ENCODE assay signal across 8 cellular contexts in genomic region chr10:77531441-77532001, GRCh38.
A peak's percentile ranks its signal among the peaks of the same experiment; 100 is the strongest.
DNase-seq lines count a peak whose midpoint lies in the region; ATAC-seq and TF ChIP-seq lines count a peak whose summit lies in the region.

No MANE protein-coding gene starts in this region.

- no peaks in the 10 kb centered on the region for H3K9me3 ChIP-seq in neural progenitor cell (ENCODE audit: low read depth)
- no peaks in the 10 kb centered on the region for H3K9me3 ChIP-seq in CD8-positive, alpha-beta T cell (ENCODE audit: low read length)

- peaks cover 45% of the 10 kb centered on the region for H3K4me1 Mint-ChIP-seq in neural progenitor cell
- no peaks in the 10 kb centered on the region for H3K4me1 Mint-ChIP-seq in CD8-positive, alpha-beta T cell (ENCODE audit: low read depth)

- no peak overlapping the region for H3K27ac Mint-ChIP-seq in neural progenitor cell
- no peak overlapping the region for H3K27ac Mint-ChIP-seq in CD8-positive, alpha-beta T cell

- no peak overlapping the region for H3K4me3 Mint-ChIP-seq in neural progenitor cell
- H3K4me3 Mint-ChIP-seq in CD8-positive, alpha-beta T cell = no peak overlapping the region

- POLR2A ChIA-PET in CD8-positive, alpha-beta T cell (lab: Charles Lee) = no interaction called here

- CTCF ChIA-PET in CD8-positive, alpha-beta T cell (lab: Charles Lee) = interaction anchor here (1.4 kb wide), 1 partner anchor 281 kb away, joined by 3 read pairs; no protein-coding TSS in a partner anchor

- no peak overlapping the region for H3K4me3 ChIP-seq in neural progenitor cell
- H3K4me3 ChIP-seq in CD8-positive, alpha-beta T cell (ENCODE audit: low read depth, low read length) = no peak overlapping the region

- no peak for ATAC-seq in CD8-positive, alpha-beta T cell
- ATAC-seq in HG03457 (IDR thresholded peaks at IDR 0.05; ENCODE audit: unreplicated experiment) = no peak

- TF ChIP-seq CTCF in neural progenitor cell (IDR thresholded peaks at IDR 0.05) = no peak
- TF ChIP-seq CTCF in CD8-positive, alpha-beta T cell (IDR thresholded peaks at IDR 0.05) = no peak

- H3K79me2 ChIP-seq in neural progenitor cell (ENCODE audit: low read depth) = no peaks in the 10 kb centered on the region

- no peaks in the 10 kb centered on the region for H3K36me3 ChIP-seq in neural progenitor cell
- H3K36me3 ChIP-seq in CD8-positive, alpha-beta T cell (ENCODE audit: insufficient read depth, low read length) = no peaks in the 10 kb centered on the region

- H3K36me3 Mint-ChIP-seq in neural progenitor cell = no peaks in the 10 kb centered on the region
- H3K36me3 Mint-ChIP-seq in CD8-positive, alpha-beta T cell = no peaks in the 10 kb centered on the region

- H3K27me3 Mint-ChIP-seq in neural progenitor cell (ENCODE audit: insufficient read depth, low read depth) = peaks cover 2% of the 10 kb centered on the region
- peaks cover 3% of the 10 kb centered on the region for H3K27me3 Mint-ChIP-seq in CD8-positive, alpha-beta T cell (ENCODE audit: low read depth)

- no peaks in the 10 kb centered on the region for H3K9me3 Mint-ChIP-seq in neural progenitor cell
- H3K9me3 Mint-ChIP-seq in CD8-positive, alpha-beta T cell = no peaks in the 10 kb centered on the region

- intact Hi-C loops in CD8-positive, alpha-beta T cell (cut with DNase I, micrococcal nuclease) = no loop called here

- peak; percentile 86 for DNase-seq in DMS53 treated with DMSO at 0.1 percent for 48 hours (lab: John Stamatoyannopoulos, UW; ENCODE audit: unreplicated experiment)
- DNase-seq in NCI-H2171 treated with DMSO at 0.1 percent for 48 hours (lab: John Stamatoyannopoulos, UW) = peak; percentile 57
- peak; percentile 36 for DNase-seq in epithelial cell of prostate (ENCODE audit: low read depth, low spot score)
- peak; percentile 49 for DNase-seq in non-pigmented ciliary epithelial cell (ENCODE audit: low read depth)
- no peak for DNase-seq in neural progenitor cell (ENCODE audit: low spot score)
- DNase-seq in CD8-positive, alpha-beta T cell = no peak
- DNase-seq in activated T-cell treated with anti-CD3 and anti-CD28 coated beads, Interleukin-2, amount 50 U/mL, for 1 hour = no peak

- H3K27ac ChIP-seq in epithelial cell of prostate = peak overlapping the region; percentile 39
- H3K27ac ChIP-seq in neural progenitor cell = no peak overlapping the region
- H3K27ac ChIP-seq in CD8-positive, alpha-beta T cell (ENCODE audit: low read depth, low read length) = no peak overlapping the region

- H4K20me1 ChIP-seq in neural progenitor cell (ENCODE audit: low read depth) = no peaks in the 10 kb centered on the region

- H3K27me3 ChIP-seq in neural progenitor cell = no peaks in the 10 kb centered on the region
- no peaks in the 10 kb centered on the region for H3K27me3 ChIP-seq in CD8-positive, alpha-beta T cell (ENCODE audit: insufficient read depth, low read length)

- H3F3A ChIP-seq in neural progenitor cell (ENCODE audit: low read depth) = no peaks in the 10 kb centered on the region

- peaks cover 7% of the 10 kb centered on the region for H3K4me1 ChIP-seq in neural progenitor cell
- H3K4me1 ChIP-seq in CD8-positive, alpha-beta T cell (ENCODE audit: insufficient read depth, low read length) = no peaks in the 10 kb centered on the region

- H3K9ac ChIP-seq in neural progenitor cell = no peak overlapping the region

- H3K4me2 ChIP-seq in neural progenitor cell = no peak overlapping the region

- no peak overlapping the region for H2AFZ ChIP-seq in neural progenitor cell (replicated peaks)

Comparison
In these comparisons a context has a peak if more than half of its experiments do, and no peak if none do; other contexts are left out.
1. DNase-seq: peak in DMS53 treated with DMSO at 0.1 percent for 48 hours (single experiment), NCI-H2171 treated with DMSO at 0.1 percent for 48 hours (single experiment), epithelial cell of prostate (single experiment) and non-pigmented ciliary epithelial cell (single experiment); none in neural progenitor cell (single experiment), CD8-positive, alpha-beta T cell (0 of 7) and activated T-cell treated with anti-CD3 and anti-CD28 coated beads, Interleukin-2, amount 50 U/mL, for 1 hour (single experiment).